Comparison of ENCODE assay signal across 8 cellular contexts in genomic region chr5:40755093-40755406, GRCh38. TPM values are rescaled to one million over a fixed set of nuclear protein-coding genes. Genes with fewer than 3 reads are reported as not detected.
DNase-seq lines count a peak whose midpoint lies in the region; TF ChIP-seq lines count a peak whose summit lies in the region.

No MANE protein-coding gene starts in this region.

- no peak for TF ChIP-seq POLR2A in thyroid gland (IDR thresholded peaks at IDR 0.05)

- H2AFZ ChIP-seq in Loucy (ENCODE audit: low read length) (peak overlapping the region; percentile 92), osteoblast (ENCODE audit: low read length) (peak overlapping the region; percentile 95)

- DNase-seq in GM03348 (ENCODE audit: low spot score) = peak; percentile 83
- peak; percentile 79 to 82 for DNase-seq in HAP-1 (ENCODE audit: low spot score in 2 of 2)
- DNase-seq in SHP77 treated with DMSO at 0.1 percent for 48 hours (lab: John Stamatoyannopoulos, UW) = peak; percentile 84
- DNase-seq in activated naive CD4-positive, alpha-beta T cell (lab: John Stamatoyannopoulos, UW) = peak in 3 of 4 experiments; percentile 7 to 48 (median 26)
- peak; percentile 50 for DNase-seq in glomerular endothelial cell (ENCODE audit: extremely low read depth, low read depth, low spot score)
- DNase-seq in osteoblast (ENCODE audit: insufficient read length, low spot score, missing footprints) = peak; percentile 90
- DNase-seq in thyroid gland = peak; percentile 70

- H3K79me2 ChIP-seq in Loucy (ENCODE audit: insufficient read depth, low read length) (peaks cover 32% of the 10 kb centered on the region), osteoblast (ENCODE audit: insufficient read depth, low read length) (peaks cover 37% of the 10 kb centered on the region)

- H3K9me3 ChIP-seq in HAP-1 (no peaks in the 10 kb centered on the region), Loucy (ENCODE audit: insufficient read depth, low read depth, low read length) (no peaks in the 10 kb centered on the region), osteoblast (ENCODE audit: low read depth, low read length) (no peaks in the 10 kb centered on the region), thyroid gland (no peaks in the 10 kb centered on the region)

- H3K9me2 ChIP-seq in Loucy (replicated peaks; ENCODE audit: low read depth, low read length) = no peaks in the 10 kb centered on the region

- intact Hi-C loops in thyroid gland (cut with DNase I) = loop anchor here (5.0 kb wide), 1 partner anchor 122 kb away; no protein-coding TSS in a partner anchor

- H3K4me3 ChIP-seq in HAP-1 (peak overlapping the region; percentile 91), Loucy (ENCODE audit: low read length, poor library complexity, severe bottlenecking) (peak overlapping the region; percentile 92), osteoblast (ENCODE audit: insufficient read depth, low read length) (peak overlapping the region; percentile 96), thyroid gland (replicated peaks in 1 of 3) (peak overlapping the region; percentile 55 to 70 (median 65))

- H3K4me1 ChIP-seq in HAP-1 = peaks cover 6% of the 10 kb centered on the region; the same call in 1 of the 2 replicates
- peaks cover 27% of the 10 kb centered on the region for H3K4me1 ChIP-seq in Loucy (ENCODE audit: insufficient read depth, low read length, poor library complexity, severe bottlenecking)
- H3K4me1 ChIP-seq in osteoblast (ENCODE audit: insufficient read depth, low read length) = peaks cover 9% of the 10 kb centered on the region
- H3K4me1 ChIP-seq in thyroid gland = peaks cover 8 to 9% of the 10 kb centered on the region in 2 donors

- H3K27ac ChIP-seq in osteoblast (ENCODE audit: low read depth, low read length) = peak overlapping the region; percentile 72
- peak overlapping the region; percentile 73 to 93 (median 91) for H3K27ac ChIP-seq in thyroid gland

- no peaks in the 10 kb centered on the region; the same call in 1 of the 2 replicates for H3F3A ChIP-seq in Loucy (ENCODE audit: low read depth)

- H3K9ac ChIP-seq in Loucy (ENCODE audit: low read depth, low read length, poor library complexity, severe bottlenecking) = peak overlapping the region; percentile 88

- 1% methylated on average over 11 of the region's 11 CpGs for WGBS in thyroid gland, 2 donors

- peak overlapping the region; percentile 78 for H3K4me2 ChIP-seq in Loucy (ENCODE audit: low read depth, low read length, poor library complexity, severe bottlenecking)
- H3K4me2 ChIP-seq in osteoblast (ENCODE audit: insufficient read depth, low read length) = peak overlapping the region; percentile 87

- in situ Hi-C loops in HAP-1 (cut with MboI; ENCODE audit: low sequenced_read_pairs) = no loop called here

- TF ChIP-seq CTCF in Loucy (conservative IDR thresholded peaks at IDR 0.05; ENCODE audit: low read length) = peak; percentile 89
- TF ChIP-seq CTCF in osteoblast (IDR thresholded peaks at IDR 0.05; ENCODE audit: extremely low read depth, low read depth, low read length) = peak; percentile 77
- peak; percentile 27 to 77 (median 55) for TF ChIP-seq CTCF in thyroid gland (IDR thresholded peaks at IDR 0.05)

- H3K36me3 ChIP-seq in HAP-1 (replicated peaks) (peaks cover 7% of the 10 kb centered on the region; the same call in 1 of the 2 replicates), Loucy (ENCODE audit: insufficient read depth, low read length) (peaks cover 8% of the 10 kb centered on the region), osteoblast (ENCODE audit: insufficient read depth, low read length) (no peaks in the 10 kb centered on the region), thyroid gland (no peaks in the 10 kb centered on the region)

- H4K20me1 ChIP-seq in Loucy (ENCODE audit: insufficient read depth, low read length, poor library complexity, severe bottlenecking) (no peaks in the 10 kb centered on the region), osteoblast (ENCODE audit: insufficient read depth, low read length) (peaks cover 3% of the 10 kb centered on the region)

- H3K27me3 ChIP-seq in HAP-1 (ENCODE audit: low read depth) (no peaks in the 10 kb centered on the region), Loucy (ENCODE audit: insufficient read depth, low read length, poor library complexity, severe bottlenecking) (no peaks in the 10 kb centered on the region), osteoblast (ENCODE audit: insufficient read depth, low read length) (no peaks in the 10 kb centered on the region), thyroid gland (no peaks in the 10 kb centered on the region)

RNA-seq across cellular contexts. Expression of gene TTC33, which starts 0.7 kb away (rescaled TPM):
- total RNA-seq in glomerular endothelial cell (6.7 and 6.8 TPM in 2 replicates), osteoblast (13.8 and 14.5 TPM in 2 replicates), thyroid gland (10 to 100 TPM; 18.7 to 35.2 (median 24.9) TPM)

RNA-seq across cellular contexts. Expression of gene PRKAA1, which starts 43.1 kb away (rescaled TPM):
- 79.3 and 90.7 TPM in 2 replicates for total RNA-seq in glomerular endothelial cell
- total RNA-seq in osteoblast = 95.5 and 110 TPM in 2 replicates
- 100 to 1,000 TPM in 3 of 4 donors, 10 to 100 TPM in 1; 83.1 to 134 (median 116) TPM for total RNA-seq in thyroid gland

Comparison
In these comparisons a context has a peak if more than half of its experiments do, and no peak if none do; other contexts are left out.
1. Peak in every context shown above with its lines: DNase-seq, H3K4me3 ChIP-seq and H3K27ac ChIP-seq.
2. DNase-seq: peak in every context shown above with its lines; median percentile 90 in osteoblast; 84 in SHP77 treated with DMSO at 0.1 percent for 48 hours; 83 in GM03348; 80 in HAP-1; 70 in thyroid gland; 50 in glomerular endothelial cell; 26 in activated naive CD4-positive, alpha-beta T cell.